ENCODE assay signal across 8 cellular contexts in the genomic region with DNA sequence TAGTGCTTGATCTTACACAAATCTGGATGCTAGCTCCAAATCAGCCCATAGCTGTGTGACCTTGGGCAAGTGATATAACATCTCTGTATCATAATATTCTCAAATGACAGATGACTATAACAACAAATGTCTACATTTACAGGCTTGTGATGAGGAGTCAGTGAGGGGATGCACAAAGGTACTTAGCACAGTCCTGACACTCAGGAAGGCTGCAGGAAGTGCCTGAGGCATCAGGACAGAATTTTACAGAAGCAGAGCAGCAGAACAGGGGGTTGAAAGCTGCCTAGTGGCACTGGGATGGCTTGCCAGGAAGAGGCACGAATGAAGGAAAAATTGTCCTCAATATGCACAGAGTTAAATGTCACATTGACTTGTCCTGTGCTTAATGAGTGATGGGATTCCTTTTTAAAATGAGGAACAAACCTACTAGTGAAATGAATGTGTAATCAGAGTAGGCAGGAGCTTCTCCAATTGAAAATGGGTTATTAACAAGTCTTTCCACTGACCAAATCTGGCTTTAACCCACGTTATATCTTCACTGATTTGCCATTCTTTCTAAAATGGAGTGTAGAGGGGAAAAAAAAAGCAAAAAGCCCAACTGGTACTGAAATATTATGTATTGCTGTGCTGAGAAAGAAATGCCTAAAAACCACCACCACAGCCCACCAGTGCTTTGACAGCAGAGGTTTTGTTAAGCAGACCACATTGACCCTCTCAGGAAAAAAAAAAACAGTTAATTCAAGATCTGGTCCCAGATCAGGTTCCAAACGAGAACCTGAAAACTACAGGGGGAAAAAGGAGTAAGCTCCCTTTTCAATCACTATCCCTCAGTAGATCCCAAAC. TPM values are rescaled to one million over a fixed set of nuclear protein-coding genes. Genes with fewer than 3 reads are reported as not detected.
DNase-seq lines count a peak whose midpoint lies in the region; ATAC-seq and TF ChIP-seq lines count a peak whose summit lies in the region.

No MANE protein-coding gene starts in this region.

- H3K4me1 Mint-ChIP-seq in activated naive CD8-positive, alpha-beta T cell treated with anti-CD3 and anti-CD28 coated beads, Interleukin-2, amount 50 U/mL, for 24 hours: peaks cover 97% of the 10 kb centered on the region
- peaks cover 59 to 88% (median 79%) of the 10 kb centered on the region in 7 donors for H3K4me1 Mint-ChIP-seq in naive thymus-derived CD4-positive, alpha-beta T cell

- CTCF ChIA-PET in naive thymus-derived CD4-positive, alpha-beta T cell (lab: Charles Lee): interaction anchor here (0.7 to 1.0 kb wide), 7 partner anchors 19 to 433 kb away, joined by 3 to 5 read pairs (median 3); no protein-coding TSS in a partner anchor

- peak overlapping the region; percentile 91 for H3K27ac ChIP-seq in naive thymus-derived CD4-positive, alpha-beta T cell (ENCODE audit: low read depth, low read length)
- H3K27ac ChIP-seq in ovary: peak overlapping the region in 1 of 2 donors; percentile 22

- POLR2A ChIA-PET in naive thymus-derived CD4-positive, alpha-beta T cell (lab: Charles Lee): interaction anchor here (0.6 to 12.8 kb wide), 29 partner anchors 12 to 535 kb away, joined by 3 to 267 read pairs (median 5); a partner anchor contains a TSS

- H3K36me3 ChIP-seq in naive thymus-derived CD4-positive, alpha-beta T cell (ENCODE audit: control insufficient read depth in 2 of 3, insufficient read depth in 3 of 3, low read length in 3 of 3): peaks cover 0 to 8% (median 0%) of the 10 kb centered on the region in 3 experiments
- H3K36me3 ChIP-seq in ovary: no peaks in the 10 kb centered on the region

- DNase-seq in DMS153 (lab: John Stamatoyannopoulos, UW) (peak; percentile 22), DMS153 treated with DMSO at 0.1 percent for 48 hours (lab: John Stamatoyannopoulos, UW; ENCODE audit: unreplicated experiment) (no peak), T-helper 9 cell (no peak), NCI-H146 treated with DMSO at 0.1 percent for 48 hours (lab: John Stamatoyannopoulos, UW; ENCODE audit: unreplicated experiment) (no peak), ovary (no peak)
- no peak for DNase-seq in activated naive CD8-positive, alpha-beta T cell treated with anti-CD3 and anti-CD28 coated beads, Interleukin-2, amount 50 U/mL, for 24 hours
- no peak for DNase-seq in naive thymus-derived CD4-positive, alpha-beta T cell

- peak; percentile 38 for ATAC-seq in HG03354 (IDR thresholded peaks at IDR 0.05; ENCODE audit: poor library complexity, severe bottlenecking, unreplicated experiment)
- ATAC-seq in activated naive CD8-positive, alpha-beta T cell treated with anti-CD3 and anti-CD28 coated beads, Interleukin-2, amount 50 U/mL, for 24 hours: peak; percentile 34
- ATAC-seq in naive thymus-derived CD4-positive, alpha-beta T cell: peak; percentile 6

- no peak for TF ChIP-seq POLR2A in ovary (IDR thresholded peaks at IDR 0.05)

- H3K4me3 Mint-ChIP-seq in activated naive CD8-positive, alpha-beta T cell treated with anti-CD3 and anti-CD28 coated beads, Interleukin-2, amount 50 U/mL, for 24 hours: peak overlapping the region; percentile 99
- H3K4me3 Mint-ChIP-seq in naive thymus-derived CD4-positive, alpha-beta T cell: peak overlapping the region; percentile 83 to 100 (median 98)

- no peaks in the 10 kb centered on the region for H3K27me3 ChIP-seq in naive thymus-derived CD4-positive, alpha-beta T cell (ENCODE audit: control insufficient read depth in 2 of 2, insufficient read depth in 2 of 2, low read length in 2 of 2)
- no peaks in the 10 kb centered on the region for H3K27me3 ChIP-seq in ovary

- no peaks in the 10 kb centered on the region for H3K9me3 ChIP-seq in naive thymus-derived CD4-positive, alpha-beta T cell (ENCODE audit: control insufficient read depth in 2 of 3, low read length in 3 of 3)
- H3K9me3 ChIP-seq in ovary: no peaks in the 10 kb centered on the region

- peaks cover 49% of the 10 kb centered on the region for H3K36me3 Mint-ChIP-seq in activated naive CD8-positive, alpha-beta T cell treated with anti-CD3 and anti-CD28 coated beads, Interleukin-2, amount 50 U/mL, for 24 hours (ENCODE audit: low read depth)
- H3K36me3 Mint-ChIP-seq in naive thymus-derived CD4-positive, alpha-beta T cell: peaks cover 10 to 44% (median 40%) of the 10 kb centered on the region in 5 donors

- peak overlapping the region; percentile 46 for H3K4me3 ChIP-seq in naive thymus-derived CD4-positive, alpha-beta T cell (ENCODE audit: low read length)
- no peak overlapping the region for H3K4me3 ChIP-seq in ovary

- peaks cover 51 to 60% of the 10 kb centered on the region in 2 donors for H3K4me1 ChIP-seq in naive thymus-derived CD4-positive, alpha-beta T cell (ENCODE audit: control insufficient read depth in 2 of 2, insufficient read depth in 2 of 2, low read length in 2 of 2)
- peaks cover 8% of the 10 kb centered on the region for H3K4me1 ChIP-seq in ovary (ENCODE audit: insufficient read depth)

- intact Hi-C loops in naive thymus-derived CD4-positive, alpha-beta T cell (cut with micrococcal nuclease): loop anchor here in 1 of 2 donors (2.0 kb wide), 1 partner anchor 19 kb away; no protein-coding TSS in a partner anchor
- intact Hi-C loops in ovary (cut with DNase I): loop anchor here in 2 of 4 donors (2.0 to 10.0 kb wide), 2 partner anchors 75 to 99 kb away; no protein-coding TSS in a partner anchor

- no peak for TF ChIP-seq EP300 in ovary (IDR thresholded peaks at IDR 0.05)

- H3K9me3 Mint-ChIP-seq in activated naive CD8-positive, alpha-beta T cell treated with anti-CD3 and anti-CD28 coated beads, Interleukin-2, amount 50 U/mL, for 24 hours: peaks cover 3% of the 10 kb centered on the region
- peaks cover 0 to 5% (median 0%) of the 10 kb centered on the region in 11 donors for H3K9me3 Mint-ChIP-seq in naive thymus-derived CD4-positive, alpha-beta T cell

- WGBS in ovary, 3 donors: 51 to 62% (median 62%) methylated on average over 3 of the region's 3 CpGs

- peak overlapping the region; percentile 90 for H3K27ac Mint-ChIP-seq in activated naive CD8-positive, alpha-beta T cell treated with anti-CD3 and anti-CD28 coated beads, Interleukin-2, amount 50 U/mL, for 24 hours
- peak overlapping the region; percentile 87 to 100 (median 98) for H3K27ac Mint-ChIP-seq in naive thymus-derived CD4-positive, alpha-beta T cell

- no peak for TF ChIP-seq CTCF in ovary (IDR thresholded peaks at IDR 0.05)

- H3K27me3 Mint-ChIP-seq in activated naive CD8-positive, alpha-beta T cell treated with anti-CD3 and anti-CD28 coated beads, Interleukin-2, amount 50 U/mL, for 24 hours: no peaks in the 10 kb centered on the region
- no peaks in the 10 kb centered on the region for H3K27me3 Mint-ChIP-seq in naive thymus-derived CD4-positive, alpha-beta T cell

RNA-seq across cellular contexts. Expression of a gene that starts 11.6 kb away (rescaled TPM):
- 1,000 to 10,000 TPM in 2 of 5 experiments, 100 to 1,000 TPM in 3; 188 to 1,246 (median 571) TPM for total RNA-seq in naive thymus-derived CD4-positive, alpha-beta T cell
- polyA plus RNA-seq in naive thymus-derived CD4-positive, alpha-beta T cell: 100 to 1,000 TPM; 479 to 649 TPM
- 100 to 1,000 TPM in 2 of 7 donors, 10 to 100 TPM in 5; 63.6 to 145 (median 86.1) TPM for total RNA-seq in ovary
- 10 to 100 TPM; 55.8 to 94.2 TPM for polyA plus RNA-seq in ovary
